12 cellular contexts compared by ENCODE assay signal in the genomic region with DNA sequence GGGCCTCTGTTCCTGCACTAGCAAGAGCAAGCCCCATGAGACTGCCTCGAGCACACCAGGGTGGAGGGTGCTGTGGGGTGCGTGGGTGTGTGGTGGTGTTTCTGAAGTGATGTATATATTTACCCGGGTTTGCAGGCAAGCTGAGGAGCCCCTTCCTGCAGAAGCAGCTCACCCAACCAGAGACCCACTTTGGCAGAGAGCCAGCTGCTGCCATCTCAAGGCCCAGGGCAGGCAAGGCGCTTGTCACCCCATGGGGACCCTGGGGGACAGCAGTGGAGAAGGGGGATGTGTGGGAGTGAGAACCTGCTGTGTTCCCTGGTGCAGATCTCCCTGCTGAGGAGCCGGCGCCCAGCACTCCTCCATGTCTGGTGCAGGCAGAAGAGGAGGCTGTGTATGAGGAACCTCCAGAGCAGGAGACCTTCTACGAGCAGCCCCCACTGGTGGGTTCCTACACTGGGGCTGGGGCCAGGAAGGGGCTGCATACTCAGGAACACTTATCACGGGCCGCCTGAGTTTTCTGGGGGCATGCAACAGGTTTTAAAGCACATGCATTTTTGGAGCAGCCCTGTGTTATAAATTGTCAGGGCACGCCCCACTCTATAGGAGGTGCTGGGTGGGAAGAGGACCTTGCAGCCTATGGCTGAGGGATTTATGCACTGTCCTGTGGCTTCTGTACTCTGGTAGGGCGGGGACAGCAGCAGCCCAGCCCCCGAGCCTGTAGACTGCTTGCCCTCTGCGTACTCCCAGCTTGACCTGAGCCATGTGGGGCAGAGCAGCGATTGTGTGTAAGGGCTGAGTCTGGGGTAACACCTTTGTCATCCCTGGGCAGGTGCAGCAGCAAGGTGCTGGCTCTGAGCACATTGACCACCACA. TPM values are rescaled to one million over a fixed set of nuclear protein-coding genes. Genes with fewer than 3 reads are reported as not detected.
A peak's percentile ranks its signal among the peaks of the same experiment; 100 is the strongest.
DNase-seq lines count a peak whose midpoint lies in the region; ATAC-seq, FAIRE-seq and TF ChIP-seq lines count a peak whose summit lies in the region.
"Had no signal": no experiment of that assay in that cellular context is flagged by ENCODE, and none has a peak within 500 bp of the region (broad histone marks: within the 10 kb centered on the region; RNA-seq: fewer than 3 reads in every experiment).

No MANE protein-coding gene starts in this region.

- H3K27me3 Mint-ChIP-seq in activated CD4-positive, alpha-beta T cell treated with anti-CD3 and anti-CD28 coated beads for 36 hours: no peaks in the 10 kb centered on the region
- no peaks in the 10 kb centered on the region for H3K27me3 Mint-ChIP-seq in activated naive CD8-positive, alpha-beta T cell treated with anti-CD3 and anti-CD28 coated beads, Interleukin-2, amount 50 U/mL, for 24 hours

- CTCF ChIA-PET in activated CD4-positive, alpha-beta T cell treated with anti-CD3 and anti-CD28 coated beads for 36 hours (lab: Charles Lee): interaction anchor here (0.6 kb wide), 1 partner anchor 1134 kb away, joined by 3 read pairs; no protein-coding TSS in a partner anchor

- no peak for TF ChIP-seq POLR2A in sigmoid colon (IDR thresholded peaks at IDR 0.05)

- ATAC-seq in activated CD4-positive, alpha-beta T cell treated with anti-CD3 and anti-CD28 coated beads for 36 hours: no peak
- ATAC-seq in HG02798 (IDR thresholded peaks at IDR 0.05; ENCODE audit: poor library complexity, unreplicated experiment): peak; percentile 60
- ATAC-seq in activated naive CD8-positive, alpha-beta T cell treated with anti-CD3 and anti-CD28 coated beads, Interleukin-2, amount 50 U/mL, for 24 hours: peak; percentile 60
- ATAC-seq in HG03280 (IDR thresholded peaks at IDR 0.05; ENCODE audit: unreplicated experiment): no peak

- H3K36me3 ChIP-seq in sigmoid colon: peaks cover 40 to 84% (median 48%) of the 10 kb centered on the region in 4 donors

- peaks cover 45% of the 10 kb centered on the region for H3K36me3 Mint-ChIP-seq in activated CD4-positive, alpha-beta T cell treated with anti-CD3 and anti-CD28 coated beads for 36 hours (ENCODE audit: low read depth)
- H3K36me3 Mint-ChIP-seq in activated naive CD8-positive, alpha-beta T cell treated with anti-CD3 and anti-CD28 coated beads, Interleukin-2, amount 50 U/mL, for 24 hours (ENCODE audit: low read depth): peaks cover 41% of the 10 kb centered on the region

- no peak overlapping the region for H3K27ac ChIP-seq in sigmoid colon
- H3K27ac ChIP-seq: prostate gland had no signal

- no peaks in the 10 kb centered on the region for H3K9me3 Mint-ChIP-seq in activated CD4-positive, alpha-beta T cell treated with anti-CD3 and anti-CD28 coated beads for 36 hours (ENCODE audit: low read depth)
- no peaks in the 10 kb centered on the region for H3K9me3 Mint-ChIP-seq in activated naive CD8-positive, alpha-beta T cell treated with anti-CD3 and anti-CD28 coated beads, Interleukin-2, amount 50 U/mL, for 24 hours

- intact Hi-C loops in activated CD4-positive, alpha-beta T cell treated with anti-CD3 and anti-CD28 coated beads for 36 hours (cut with DNase I, micrococcal nuclease): no loop called here
- intact Hi-C loops in sigmoid colon (cut with DNase I): no loop called here

- WGBS in sigmoid colon, 2 donors: 75 to 93% methylated on average over 14 of the region's 14 CpGs

- no peak for FAIRE-seq in RCC 7860 (lab: Jason Lieb, UNC)
- FAIRE-seq: G401.6 had no signal

- H3K9me3 ChIP-seq in sigmoid colon: no peaks in the 10 kb centered on the region
- H3K9me3 ChIP-seq: prostate gland had no signal

- TF ChIP-seq CTCF in sigmoid colon (IDR thresholded peaks at IDR 0.05): no peak

- peaks cover 0 to 2% (median under 1%) of the 10 kb centered on the region in 4 donors for H3K4me1 ChIP-seq in sigmoid colon
- H3K4me1 ChIP-seq: prostate gland had no signal

- H3K4me3 Mint-ChIP-seq in activated CD4-positive, alpha-beta T cell treated with anti-CD3 and anti-CD28 coated beads for 36 hours: no peak overlapping the region
- H3K4me3 Mint-ChIP-seq in activated naive CD8-positive, alpha-beta T cell treated with anti-CD3 and anti-CD28 coated beads, Interleukin-2, amount 50 U/mL, for 24 hours: no peak overlapping the region

- POLR2A ChIA-PET in activated CD4-positive, alpha-beta T cell treated with anti-CD3 and anti-CD28 coated beads for 36 hours (lab: Charles Lee): no interaction called here

- peaks cover 7% of the 10 kb centered on the region for H3K4me1 Mint-ChIP-seq in activated CD4-positive, alpha-beta T cell treated with anti-CD3 and anti-CD28 coated beads for 36 hours
- H3K4me1 Mint-ChIP-seq in activated naive CD8-positive, alpha-beta T cell treated with anti-CD3 and anti-CD28 coated beads, Interleukin-2, amount 50 U/mL, for 24 hours: peaks cover 35% of the 10 kb centered on the region

- TF ChIP-seq EP300 in sigmoid colon (IDR thresholded peaks at IDR 0.05): no peak

- DNase-seq in activated CD4-positive, alpha-beta T cell treated with anti-CD3 and anti-CD28 coated beads for 36 hours: peak; percentile 8
- DNase-seq in activated CD4-positive, alpha-beta T cell treated with anti-CD3 and anti-CD28 coated beads for 1 hour: no peak
- no peak for DNase-seq in activated naive CD8-positive, alpha-beta T cell treated with anti-CD3 and anti-CD28 coated beads, Interleukin-2, amount 50 U/mL, for 24 hours
- DNase-seq in sigmoid colon (peak; percentile 65), RCC 7860 (ENCODE audit: low spot score) (no peak), inferior parietal cortex (ENCODE audit: extremely low spot score) (no peak)
- DNase-seq: NCI-H446 treated with DMSO at 0.1 percent for 48 hours had no signal

- H3K27ac Mint-ChIP-seq in activated CD4-positive, alpha-beta T cell treated with anti-CD3 and anti-CD28 coated beads for 36 hours: no peak overlapping the region
- H3K27ac Mint-ChIP-seq in activated naive CD8-positive, alpha-beta T cell treated with anti-CD3 and anti-CD28 coated beads, Interleukin-2, amount 50 U/mL, for 24 hours: peak overlapping the region; percentile 76

- no peak overlapping the region for H3K4me3 ChIP-seq in sigmoid colon
- H3K4me3 ChIP-seq: prostate gland had no signal

- H3K27me3 ChIP-seq in sigmoid colon: no peaks in the 10 kb centered on the region

RNA-seq across cellular contexts. Expression of a gene that starts 5.9 kb away (rescaled TPM):
- not detected for total RNA-seq in activated CD4-positive, alpha-beta T cell treated with anti-CD3 and anti-CD28 coated beads for 36 hours
- total RNA-seq in sigmoid colon: 1 to 10 TPM in 2 of 4 donors, under 1 TPM in 2; 0.71 to 2.1 (median 1.1) TPM
- 1 to 10 TPM in 2 of 3 donors, not detected in 1; 1.2 to 3.0 TPM for polyA plus RNA-seq in sigmoid colon
- total RNA-seq: A172 had no signal

RNA-seq across cellular contexts. Expression of a gene that starts 15.0 kb away (rescaled TPM):
- total RNA-seq in activated CD4-positive, alpha-beta T cell treated with anti-CD3 and anti-CD28 coated beads for 36 hours: 100 to 1,000 TPM; 106 to 117 TPM
- total RNA-seq in sigmoid colon: 100 to 1,000 TPM in 1 of 4 donors, 10 to 100 TPM in 3; 76.7 to 124 (median 86.6) TPM
- polyA plus RNA-seq in sigmoid colon: 100 to 1,000 TPM in 2 of 3 donors, 10 to 100 TPM in 1; 91.9 to 149 (median 102) TPM

RNA-seq across cellular contexts. Expression of a gene that starts 22.9 kb away (rescaled TPM):
- total RNA-seq in activated CD4-positive, alpha-beta T cell treated with anti-CD3 and anti-CD28 coated beads for 36 hours: 10 to 100 TPM; 27.0 to 29.9 TPM
- 10 to 100 TPM; 17.5 to 39.9 (median 24.8) TPM for total RNA-seq in sigmoid colon
- 10 to 100 TPM in 1 of 3 donors, 1 to 10 TPM in 2; 5.5 to 23.4 (median 9.6) TPM for polyA plus RNA-seq in sigmoid colon

RNA-seq across cellular contexts. Expression of a gene that starts 44.7 kb away (rescaled TPM):
- 10 to 100 TPM; 18.2 to 18.3 TPM for total RNA-seq in activated CD4-positive, alpha-beta T cell treated with anti-CD3 and anti-CD28 coated beads for 36 hours
- 100 to 1,000 TPM in 2 of 4 donors, 10 to 100 TPM in 2; 74.6 to 182 (median 128) TPM for total RNA-seq in sigmoid colon
- 10 to 100 TPM in 2 of 3 donors, 1 to 10 TPM in 1; 2.5 to 37.7 (median 12.0) TPM for polyA plus RNA-seq in sigmoid colon
- total RNA-seq: A172 had no signal

Comparison
In these comparisons a context has a peak if more than half of its experiments do, and no peak if none do; other contexts are left out.
1. DNase-seq: peak in activated CD4-positive, alpha-beta T cell treated with anti-CD3 and anti-CD28 coated beads for 36 hours (single experiment) and sigmoid colon (single experiment); none in activated CD4-positive, alpha-beta T cell treated with anti-CD3 and anti-CD28 coated beads for 1 hour (single experiment), activated naive CD8-positive, alpha-beta T cell treated with anti-CD3 and anti-CD28 coated beads, Interleukin-2, amount 50 U/mL, for 24 hours (single experiment), RCC 7860 (single experiment) and inferior parietal cortex (single experiment).
2. ATAC-seq: peak in HG02798 (single experiment) and activated naive CD8-positive, alpha-beta T cell treated with anti-CD3 and anti-CD28 coated beads, Interleukin-2, amount 50 U/mL, for 24 hours (single experiment); none in activated CD4-positive, alpha-beta T cell treated with anti-CD3 and anti-CD28 coated beads for 36 hours (single experiment) and HG03280 (single experiment).